Comparison of ENCODE assay signal across 8 cellular contexts in the genomic region with DNA sequence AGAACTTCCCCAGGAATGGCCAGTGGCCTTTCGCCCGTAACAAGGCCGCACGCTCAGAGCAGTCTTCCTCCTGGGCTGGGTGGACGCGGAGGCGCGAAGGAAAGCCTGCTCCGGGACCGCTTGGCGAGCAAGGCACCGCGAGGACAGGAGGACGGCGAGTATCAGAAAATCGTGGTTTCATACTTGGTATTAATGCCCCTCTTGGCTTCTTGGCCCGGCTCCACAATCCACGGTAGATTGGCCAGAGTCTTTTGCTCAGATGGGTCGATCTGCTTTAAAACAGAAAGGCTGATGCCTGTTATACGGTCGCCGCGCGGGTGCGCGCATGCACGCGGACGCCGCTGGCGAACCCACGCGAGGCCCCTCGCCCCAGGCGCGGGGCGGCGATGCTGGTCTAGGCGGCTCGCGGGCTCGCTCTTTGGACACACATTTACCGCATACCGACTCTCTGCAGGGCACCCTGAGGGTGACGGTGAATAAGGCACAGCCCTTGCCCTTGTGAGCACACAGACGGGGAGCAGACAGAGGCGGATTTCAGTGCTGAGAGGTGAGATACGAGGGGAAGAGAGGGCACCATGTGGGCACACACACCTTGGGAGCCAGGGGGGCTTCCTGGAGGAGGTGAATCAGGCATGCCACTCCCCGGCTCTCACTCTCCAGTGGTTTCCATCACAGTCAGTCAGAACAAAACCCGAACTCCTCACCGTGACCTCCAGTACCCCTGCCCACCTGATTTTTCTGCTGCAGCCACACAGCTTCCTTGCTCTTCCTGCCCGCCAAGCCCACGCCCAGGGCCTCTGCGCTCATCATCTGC.
DNase-seq lines count a peak whose midpoint lies in the region; ATAC-seq and TF ChIP-seq lines count a peak whose summit lies in the region.

No MANE protein-coding gene starts in this region.

- H3K27me3 Mint-ChIP-seq in activated T-helper 17 cell treated with anti-CD3 and anti-CD28 coated beads, Interleukin-2, amount 50 U/mL, for 72 hours, result peaks cover 22% of the 10 kb centered on the region

- DNase-seq in ELF-1 (ENCODE audit: low read depth, low spot score) (peak; percentile 34), heart right ventricle (no peak), gastrocnemius medialis (no peak), NCI-H128 (lab: John Stamatoyannopoulos, UW; ENCODE audit: unreplicated experiment) (no peak), NCI-H2081 treated with DMSO at 0.1 percent for 48 hours (lab: John Stamatoyannopoulos, UW) (no peak)

- H3K27ac ChIP-seq in heart right ventricle (no peak overlapping the region), gastrocnemius medialis (no peak overlapping the region)

- peaks cover 0 to 15% (median 4%) of the 10 kb centered on the region in 9 donors for H3K4me1 ChIP-seq in heart right ventricle
- H3K4me1 ChIP-seq in gastrocnemius medialis, result peaks cover 0 to 3% of the 10 kb centered on the region in 2 donors

- in situ Hi-C loops in gastrocnemius medialis (cut with MboI; ENCODE audit: low sequenced_read_pairs in 4 of 4), result loop anchor here in 1 of 4 donors (25.0 kb wide), 2 partner anchors 92 to 242 kb away; no protein-coding TSS in a partner anchor

- ATAC-seq in HG02763 (IDR thresholded peaks at IDR 0.05; ENCODE audit: unreplicated experiment) (peak; percentile 42), heart right ventricle (peak in 6 of 8 donors; percentile 45 to 74 (median 56)), gastrocnemius medialis (no peak), HG02938 (IDR thresholded peaks at IDR 0.05; ENCODE audit: unreplicated experiment) (no peak)
- peak; percentile 39 for ATAC-seq in activated T-helper 17 cell treated with anti-CD3 and anti-CD28 coated beads, Interleukin-2, amount 50 U/mL, for 72 hours (replicated peaks)

- H3K4me3 Mint-ChIP-seq in activated T-helper 17 cell treated with anti-CD3 and anti-CD28 coated beads, Interleukin-2, amount 50 U/mL, for 72 hours, result peak overlapping the region; percentile 81

- intact Hi-C loops in heart right ventricle (cut with DNase I), result no loop called here
- intact Hi-C loops in gastrocnemius medialis (cut with DNase I; ENCODE audit: low total_unique reads), result no loop called here

- peaks cover 8% of the 10 kb centered on the region for H3K36me3 Mint-ChIP-seq in activated T-helper 17 cell treated with anti-CD3 and anti-CD28 coated beads, Interleukin-2, amount 50 U/mL, for 72 hours (ENCODE audit: low read depth)

- H3K27me3 ChIP-seq in heart right ventricle (peaks cover 0 to 52% (median 29%) of the 10 kb centered on the region in 7 donors), gastrocnemius medialis (peaks cover 0 to 5% (median 0%) of the 10 kb centered on the region in 3 donors)

- H3K9me3 ChIP-seq in heart right ventricle (peaks cover 0 to 6% (median 0%) of the 10 kb centered on the region in 11 donors), gastrocnemius medialis (no peaks in the 10 kb centered on the region)

- H3K36me3 ChIP-seq in heart right ventricle, result no peaks in the 10 kb centered on the region
- no peaks in the 10 kb centered on the region for H3K36me3 ChIP-seq in gastrocnemius medialis

- peak overlapping the region; percentile 82 for H3K27ac Mint-ChIP-seq in activated T-helper 17 cell treated with anti-CD3 and anti-CD28 coated beads, Interleukin-2, amount 50 U/mL, for 72 hours

- no peaks in the 10 kb centered on the region for H3K9me3 Mint-ChIP-seq in activated T-helper 17 cell treated with anti-CD3 and anti-CD28 coated beads, Interleukin-2, amount 50 U/mL, for 72 hours

- H3K4me3 ChIP-seq in heart right ventricle, result peak overlapping the region; percentile 25 to 63 (median 50)
- peak overlapping the region; percentile 44 to 53 (median 44) for H3K4me3 ChIP-seq in gastrocnemius medialis

- TF ChIP-seq CTCF in heart right ventricle (IDR thresholded peaks at IDR 0.05) (no peak), gastrocnemius medialis (IDR thresholded peaks at IDR 0.05 in 4 of 5, conservative IDR thresholded peaks at IDR 0.05 in 1 of 5) (no peak)

- H3K4me1 Mint-ChIP-seq in activated T-helper 17 cell treated with anti-CD3 and anti-CD28 coated beads, Interleukin-2, amount 50 U/mL, for 72 hours, result peaks cover 31% of the 10 kb centered on the region

- TF ChIP-seq POLR2A in gastrocnemius medialis (IDR thresholded peaks at IDR 0.05), result no peak

- 19% methylated on average over 54 of the region's 54 CpGs for WGBS in heart right ventricle, 2 donors

Comparison
In these comparisons a context has a peak if more than half of its experiments do, and no peak if none do; other contexts are left out.
1. ATAC-seq: peak in HG02763 (single experiment), activated T-helper 17 cell treated with anti-CD3 and anti-CD28 coated beads, Interleukin-2, amount 50 U/mL, for 72 hours (single experiment) and heart right ventricle (6 of 8); none in gastrocnemius medialis (0 of 2) and HG02938 (single experiment).